3 cellular contexts compared by ENCODE assay signal in the genomic region with DNA sequence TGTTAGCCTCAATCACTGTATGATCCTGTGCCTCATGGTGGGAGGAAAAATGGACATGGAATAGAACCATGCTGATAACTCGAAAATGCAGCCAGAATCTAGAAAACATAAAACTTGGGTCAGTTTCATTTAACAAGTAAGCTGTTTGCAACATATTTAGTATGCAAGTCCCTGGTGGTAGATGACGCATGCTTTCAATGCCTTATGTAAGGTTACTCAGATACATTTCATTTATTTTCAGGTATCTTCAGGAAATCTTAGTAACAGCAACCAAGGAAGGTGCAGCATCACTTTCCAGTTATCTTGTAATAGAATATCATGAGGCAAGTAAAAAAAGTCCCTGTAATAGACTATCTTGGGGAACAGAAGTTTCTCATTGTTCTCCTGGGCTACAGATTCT.
"Had no signal": no experiment of that assay in that cellular context is flagged by ENCODE, and none has a peak within 500 bp of the region (broad histone marks: within the 10 kb centered on the region; RNA-seq: fewer than 3 reads in every experiment).

No MANE protein-coding gene starts in this region.

- DNase-seq: GDM1, GF-D8 had no signal

- H3K4me3 ChIP-seq: GM12878 had no signal
